ENCODE assay signal across 17 cellular contexts in genomic region chr7:134290286-134290685, GRCh38. TPM values are rescaled to one million over a fixed set of nuclear protein-coding genes. Genes with fewer than 3 reads are reported as not detected.
A peak's percentile ranks its signal among the peaks of the same experiment; 100 is the strongest.
DNase-seq lines count a peak whose midpoint lies in the region; FAIRE-seq and TF ChIP-seq lines count a peak whose summit lies in the region.
"Had no signal": no experiment of that assay in that cellular context is flagged by ENCODE, and none has a peak within 500 bp of the region (broad histone marks: within the 10 kb centered on the region; RNA-seq: fewer than 3 reads in every experiment).

No MANE protein-coding gene starts in this region.

- H3K4me3 ChIP-seq in AG10803 (ENCODE audit: low read length) (no peak overlapping the region), bronchial epithelial cell (ENCODE audit: low read depth, low read length) (no peak overlapping the region)
- H3K4me3 ChIP-seq: prostate gland, upper lobe of right lung had no signal

- no peak for FAIRE-seq in bronchial epithelial cell (lab: Jason Lieb, UNC)
- no peak for FAIRE-seq in RCC 7860 (lab: Jason Lieb, UNC)

- DNase-seq in AG10803 (ENCODE audit: low read depth) (peak; percentile 48), LoVo (ENCODE audit: low spot score) (peak; percentile 67), bronchial epithelial cell (ENCODE audit: low read depth) (peak; percentile 76), iris pigment epithelial cell (ENCODE audit: low read depth) (peak; percentile 51), ecto neural progenitor cell (ENCODE audit: low spot score) (no peak), RCC 7860 (ENCODE audit: low spot score) (no peak), GDM1 (lab: John Stamatoyannopoulos, UW) (no peak), SW 1271 (lab: John Stamatoyannopoulos, UW) (no peak)
- DNase-seq: activated CD8-positive, alpha-beta T cell treated with anti-CD3 and anti-CD28 coated beads for 36 hours; activated naive CD8-positive, alpha-beta T cell treated with anti-CD3 and anti-CD28 coated beads, Interleukin-2, amount 10 ng/mL, durations not matched to agents 7 days and 5 days; activated T-cell treated with anti-CD3 and anti-CD28 coated beads, Interleukin-2, amount 50 U/mL, for 72 hours; Karpas-422; naive B cell; NCI-H1694 treated with DMSO at 0.1 percent for 48 hours; stimulated activated naive CD8-positive, alpha-beta T cell treated with anti-CD3 and anti-CD28 coated beads, Interleukin-15, Interleukin-2, amounts not matched to agents 100 U/mL and 50 U/mL, for 24 hours; upper lobe of right lung had no signal

- TF ChIP-seq CTCF in AG10803 (conservative IDR thresholded peaks at IDR 0.05; ENCODE audit: low read length) (no peak), bronchial epithelial cell (IDR thresholded peaks at IDR 0.05; ENCODE audit: insufficient read depth, low read length, severe bottlenecking) (no peak)

- H3K36me3 ChIP-seq in bronchial epithelial cell (ENCODE audit: control insufficient read depth, insufficient read depth, low read length): peaks cover 2% of the 10 kb centered on the region
- H3K36me3 ChIP-seq: prostate gland had no signal

- no peaks in the 10 kb centered on the region for H3K27me3 ChIP-seq in bronchial epithelial cell (ENCODE audit: control insufficient read depth, insufficient read depth, low read length)
- H3K27me3 ChIP-seq: upper lobe of right lung had no signal

RNA-seq across cellular contexts. Expression of gene SLC35B4, which starts 26.4 kb away (rescaled TPM):
- 8.2 and 11.5 TPM in 2 replicates for total RNA-seq in bronchial epithelial cell

Comparison
In these comparisons a context has a peak if more than half of its experiments do, and no peak if none do; other contexts are left out.
1. DNase-seq: peak in AG10803 (single experiment), LoVo (single experiment), bronchial epithelial cell (single experiment) and iris pigment epithelial cell (single experiment); none in ecto neural progenitor cell (single experiment), RCC 7860 (single experiment), GDM1 (single experiment) and SW 1271 (0 of 2).